Comparison of ENCODE assay signal across 8 cellular contexts in the genomic region with DNA sequence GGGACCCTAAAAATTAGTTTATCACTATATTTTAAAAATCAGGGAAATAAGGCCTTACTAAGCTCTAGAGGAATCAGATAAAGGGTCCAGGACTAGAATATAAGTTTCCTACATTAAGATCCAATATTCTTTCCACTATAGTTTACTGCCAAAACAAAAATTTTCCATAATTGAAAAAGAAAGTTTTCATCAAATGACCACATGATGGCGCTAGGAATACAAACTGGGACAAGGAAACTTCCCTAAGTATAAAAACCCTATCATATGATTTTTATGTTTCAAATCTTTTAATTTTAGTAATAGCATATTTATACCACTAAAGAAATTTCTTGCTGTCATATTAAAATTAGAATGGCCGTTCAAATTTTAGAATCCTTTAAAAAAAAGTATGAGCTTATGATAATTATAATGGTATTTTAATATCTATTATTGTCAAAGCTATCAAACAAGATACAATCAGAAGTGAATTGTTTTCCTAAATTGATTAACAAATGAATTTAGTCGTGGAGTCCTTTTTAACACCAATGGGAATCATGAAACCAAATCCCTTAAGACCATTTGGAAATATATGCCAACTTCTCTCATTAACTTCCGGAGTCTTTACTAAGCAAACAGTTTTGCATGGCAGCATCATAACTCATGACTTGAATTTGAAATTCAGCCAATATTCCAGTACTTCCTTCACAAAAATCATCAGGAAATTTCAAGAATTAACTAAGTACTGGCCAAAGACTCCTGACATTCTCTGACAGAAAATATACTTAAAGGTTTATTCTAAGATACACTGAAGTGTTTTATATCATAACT.
A peak's percentile ranks its signal among the peaks of the same experiment; 100 is the strongest.
DNase-seq lines count a peak whose midpoint lies in the region; ATAC-seq and TF ChIP-seq lines count a peak whose summit lies in the region.

No MANE protein-coding gene starts in this region.

- H3K14ac ChIP-seq in H9 (ENCODE audit: insufficient read depth, low read length): no peak overlapping the region

- H3K23ac ChIP-seq in H9 (ENCODE audit: insufficient read length, low read depth, low read length): no peak overlapping the region

- no peak overlapping the region for H3T11ph ChIP-seq in H9 (ENCODE audit: low read length)

- H3K36me3 Mint-ChIP-seq in H9 (ENCODE audit: insufficient read depth in 1 of 3, low read depth in 3 of 3): no peaks in the 10 kb centered on the region
- no peaks in the 10 kb centered on the region for H3K36me3 Mint-ChIP-seq in activated T-helper 2 cell treated with anti-CD3 and anti-CD28 coated beads, Interferon-gamma antibody, Interleukin-2, Interleukin-4, amounts not matched to agents 10 μg/mL and 5 μg/mL and 100 μg/mL, durations not matched to agents 14 hours and 24 hours and 36 hours (ENCODE audit: low read depth)

- ATAC-seq in gastroesophageal sphincter: no peak

- WGBS in H9 (ENCODE audit: extremely low coverage, insufficient read length, low lambda C conversion rate): no CpG with 5 or more reads among the region's 4 CpGs
- WGBS in gastroesophageal sphincter (ENCODE audit: low coverage in 1 of 2), 2 donors: 6 to 7% methylated on average over 4 of the region's 4 CpGs

- no peak overlapping the region for H2AK5ac ChIP-seq in H9 (ENCODE audit: insufficient read length, low read length)

- no peak for DNase-seq in H9
- no peak for DNase-seq in Peyer's patch
- no peak for DNase-seq in ecto neural progenitor cell (ENCODE audit: low spot score)
- DNase-seq in activated T-helper 2 cell treated with anti-CD3 and anti-CD28 coated beads, Interferon-gamma antibody, Interleukin-2, Interleukin-4, amounts not matched to agents 10 μg/mL and 5 μg/mL and 100 μg/mL, durations not matched to agents 14 hours and 24 hours and 36 hours (ENCODE audit: low spot score): no peak
- DNase-seq in DMS79 (lab: John Stamatoyannopoulos, UW): no peak
- no peak for DNase-seq in cerebellar nuclear complex (lab: John Stamatoyannopoulos, UW)

- no peak overlapping the region for H2BK120ac ChIP-seq in H9 (ENCODE audit: low read depth, low read length, poor library complexity, severe bottlenecking)

- H4K5ac ChIP-seq in H9 (ENCODE audit: insufficient read length, low read depth, low read length): no peak overlapping the region

- H4K91ac ChIP-seq in H9 (ENCODE audit: insufficient read length, low read depth, low read length): no peak overlapping the region

- no peaks in the 10 kb centered on the region for H3K27me3 Mint-ChIP-seq in H9 (ENCODE audit: low read depth)
- peaks cover 4% of the 10 kb centered on the region for H3K27me3 Mint-ChIP-seq in activated T-helper 2 cell treated with anti-CD3 and anti-CD28 coated beads, Interferon-gamma antibody, Interleukin-2, Interleukin-4, amounts not matched to agents 10 μg/mL and 5 μg/mL and 100 μg/mL, durations not matched to agents 14 hours and 24 hours and 36 hours (ENCODE audit: low read depth)

- no peak overlapping the region for H3K18ac ChIP-seq in H9 (ENCODE audit: insufficient read length, low read depth, low read length)

- H3K4me3 Mint-ChIP-seq in H9: no peak overlapping the region
- no peak overlapping the region for H3K4me3 Mint-ChIP-seq in activated T-helper 2 cell treated with anti-CD3 and anti-CD28 coated beads, Interferon-gamma antibody, Interleukin-2, Interleukin-4, amounts not matched to agents 10 μg/mL and 5 μg/mL and 100 μg/mL, durations not matched to agents 14 hours and 24 hours and 36 hours (ENCODE audit: low read depth)

- no peak overlapping the region for H3K4me2 ChIP-seq in H9 (ENCODE audit: insufficient read depth, insufficient read length, low read length)

- H3K27ac ChIP-seq in ACC112 (ENCODE audit: low read depth, low read length) (peak overlapping the region; percentile 70), H9 (ENCODE audit: insufficient read length, low read depth, low read length) (no peak overlapping the region), Peyer's patch (no peak overlapping the region), gastroesophageal sphincter (no peak overlapping the region)

- no peak overlapping the region for H3K27ac Mint-ChIP-seq in H9
- no peak overlapping the region for H3K27ac Mint-ChIP-seq in activated T-helper 2 cell treated with anti-CD3 and anti-CD28 coated beads, Interferon-gamma antibody, Interleukin-2, Interleukin-4, amounts not matched to agents 10 μg/mL and 5 μg/mL and 100 μg/mL, durations not matched to agents 14 hours and 24 hours and 36 hours

- TF ChIP-seq CTCF in H9 (conservative IDR thresholded peaks at IDR 0.05) (peak; percentile 77), Peyer's patch (IDR thresholded peaks at IDR 0.05) (peak in 4 of 6 experiments; percentile 8 to 24 (median 22)), gastroesophageal sphincter (IDR thresholded peaks at IDR 0.05) (peak in 3 of 4 experiments; percentile 6 to 43 (median 6))

- no peak overlapping the region for H2BK12ac ChIP-seq in H9 (ENCODE audit: insufficient read length, low read depth, low read length)

- H3K4me1 ChIP-seq in ACC112 (ENCODE audit: control insufficient read depth, insufficient read depth, low read length, unreplicated experiment) (peaks cover 26% of the 10 kb centered on the region), H9 (ENCODE audit: insufficient read depth, low read length) (no peaks in the 10 kb centered on the region), Peyer's patch (no peaks in the 10 kb centered on the region), gastroesophageal sphincter (no peaks in the 10 kb centered on the region)

- no peaks in the 10 kb centered on the region for H3K9me3 Mint-ChIP-seq in H9
- H3K9me3 Mint-ChIP-seq in activated T-helper 2 cell treated with anti-CD3 and anti-CD28 coated beads, Interferon-gamma antibody, Interleukin-2, Interleukin-4, amounts not matched to agents 10 μg/mL and 5 μg/mL and 100 μg/mL, durations not matched to agents 14 hours and 24 hours and 36 hours: no peaks in the 10 kb centered on the region

- H2BK15ac ChIP-seq in H9 (ENCODE audit: low read depth, low read length): no peak overlapping the region

- no peak for TF ChIP-seq EP300 in gastroesophageal sphincter (IDR thresholded peaks at IDR 0.05)

- H3K79me2 ChIP-seq in ACC112 (ENCODE audit: control insufficient read depth, insufficient read depth, low read length, unreplicated experiment) (no peaks in the 10 kb centered on the region), H9 (ENCODE audit: insufficient read depth, low read length) (no peaks in the 10 kb centered on the region)

- TF ChIP-seq POLR2A in Peyer's patch (IDR thresholded peaks at IDR 0.05) (no peak), gastroesophageal sphincter (IDR thresholded peaks at IDR 0.05) (no peak)

- H2BK5ac ChIP-seq in H9 (ENCODE audit: insufficient read length, low read length): no peak overlapping the region

- no peaks in the 10 kb centered on the region for H3K79me1 ChIP-seq in H9 (ENCODE audit: insufficient read depth, low read depth, low read length, poor library complexity, severe bottlenecking)

- H2AFZ ChIP-seq in ACC112 (ENCODE audit: low read length, unreplicated experiment) (no peak overlapping the region), H9 (ENCODE audit: low read length) (no peak overlapping the region)

- no peak overlapping the region for H3K4ac ChIP-seq in H9 (ENCODE audit: low read depth, low read length)

- no peak overlapping the region for H3K9ac ChIP-seq in H9 (ENCODE audit: extremely low read depth, insufficient read length, low read length)

- H3K23me2 ChIP-seq in H9 (ENCODE audit: insufficient read length, low read depth, low read length, poor library complexity, severe bottlenecking): no peaks in the 10 kb centered on the region

- no peak overlapping the region for H3K4me3 ChIP-seq in ACC112 (ENCODE audit: low read depth, low read length)
- no peak overlapping the region for H3K4me3 ChIP-seq in Peyer's patch
- H3K4me3 ChIP-seq in gastroesophageal sphincter: no peak overlapping the region

- intact Hi-C loops in activated T-helper 2 cell treated with anti-CD3 and anti-CD28 coated beads, Interferon-gamma antibody, Interleukin-2, Interleukin-4, amounts not matched to agents 10 μg/mL and 5 μg/mL and 100 μg/mL, durations not matched to agents 14 hours and 24 hours and 36 hours (cut with micrococcal nuclease): loop anchor here (1.0 kb wide), 1 partner anchor 71 kb away; the partner anchor contains the start of gene SCN1A

- H3K4me1 Mint-ChIP-seq in H9: no peaks in the 10 kb centered on the region
- no peaks in the 10 kb centered on the region for H3K4me1 Mint-ChIP-seq in activated T-helper 2 cell treated with anti-CD3 and anti-CD28 coated beads, Interferon-gamma antibody, Interleukin-2, Interleukin-4, amounts not matched to agents 10 μg/mL and 5 μg/mL and 100 μg/mL, durations not matched to agents 14 hours and 24 hours and 36 hours (ENCODE audit: low read depth)

- no peak overlapping the region for H3K56ac ChIP-seq in H9 (ENCODE audit: insufficient read length, low read depth, low read length)

- no peaks in the 10 kb centered on the region for H4K20me1 ChIP-seq in H9 (ENCODE audit: control insufficient read depth, insufficient read depth, insufficient read length)

- no peak overlapping the region for H2BK20ac ChIP-seq in H9 (ENCODE audit: low read depth, low read length, poor library complexity, severe bottlenecking)

- no peaks in the 10 kb centered on the region for H3K9me3 ChIP-seq in H9 (ENCODE audit: control insufficient read depth, low read depth, low read length)
- no peaks in the 10 kb centered on the region for H3K9me3 ChIP-seq in Peyer's patch
- H3K9me3 ChIP-seq in gastroesophageal sphincter: no peaks in the 10 kb centered on the region

- no peak overlapping the region for H4K8ac ChIP-seq in H9 (replicated peaks; ENCODE audit: insufficient read length, low read depth, low read length)

- H3K27me3 ChIP-seq in ACC112 (ENCODE audit: insufficient read depth, low read length) (no peaks in the 10 kb centered on the region), H9 (ENCODE audit: insufficient read depth, low read length) (no peaks in the 10 kb centered on the region), Peyer's patch (no peaks in the 10 kb centered on the region), gastroesophageal sphincter (no peaks in the 10 kb centered on the region)

- H3K36me3 ChIP-seq in ACC112 (ENCODE audit: insufficient read depth, low read length) (no peaks in the 10 kb centered on the region), Peyer's patch (no peaks in the 10 kb centered on the region), gastroesophageal sphincter (no peaks in the 10 kb centered on the region)

Comparison
In these comparisons a context has a peak if more than half of its experiments do, and no peak if none do; other contexts are left out.
1. CTCF ChIP-seq: peak in every context shown above with its lines; median percentile 77 in H9; 22 in Peyer's patch; 6 in gastroesophageal sphincter.